ENCODE assay signal across 1 cellular context in the genomic region with DNA sequence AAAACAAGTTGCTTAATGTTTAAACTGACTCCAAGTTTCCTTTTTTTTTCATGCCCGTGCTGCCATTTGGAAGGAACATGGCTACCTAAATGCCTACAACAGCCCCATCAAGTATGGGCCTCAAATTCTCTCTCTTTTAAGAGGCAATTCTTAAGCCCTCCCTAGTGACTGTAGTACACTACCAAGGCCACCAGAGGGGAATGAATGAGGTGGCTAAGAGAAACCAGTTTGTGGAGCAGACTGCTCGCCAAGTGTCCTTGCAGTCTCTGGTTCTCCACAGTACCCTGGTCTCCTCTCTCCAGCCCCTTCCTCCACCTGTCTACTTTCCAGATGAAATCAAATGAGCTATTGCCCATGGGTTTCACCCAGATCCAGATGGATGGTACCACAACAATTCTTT.
TF ChIP-seq lines count a peak whose summit lies in the region.

No MANE protein-coding gene starts in this region.

TF ChIP-seq in WTC11, 78 proteins besides CTCF, POLR2A, EP300 and RAD21 (continued from another document):
- TF ChIP-seq, protein P1, sequence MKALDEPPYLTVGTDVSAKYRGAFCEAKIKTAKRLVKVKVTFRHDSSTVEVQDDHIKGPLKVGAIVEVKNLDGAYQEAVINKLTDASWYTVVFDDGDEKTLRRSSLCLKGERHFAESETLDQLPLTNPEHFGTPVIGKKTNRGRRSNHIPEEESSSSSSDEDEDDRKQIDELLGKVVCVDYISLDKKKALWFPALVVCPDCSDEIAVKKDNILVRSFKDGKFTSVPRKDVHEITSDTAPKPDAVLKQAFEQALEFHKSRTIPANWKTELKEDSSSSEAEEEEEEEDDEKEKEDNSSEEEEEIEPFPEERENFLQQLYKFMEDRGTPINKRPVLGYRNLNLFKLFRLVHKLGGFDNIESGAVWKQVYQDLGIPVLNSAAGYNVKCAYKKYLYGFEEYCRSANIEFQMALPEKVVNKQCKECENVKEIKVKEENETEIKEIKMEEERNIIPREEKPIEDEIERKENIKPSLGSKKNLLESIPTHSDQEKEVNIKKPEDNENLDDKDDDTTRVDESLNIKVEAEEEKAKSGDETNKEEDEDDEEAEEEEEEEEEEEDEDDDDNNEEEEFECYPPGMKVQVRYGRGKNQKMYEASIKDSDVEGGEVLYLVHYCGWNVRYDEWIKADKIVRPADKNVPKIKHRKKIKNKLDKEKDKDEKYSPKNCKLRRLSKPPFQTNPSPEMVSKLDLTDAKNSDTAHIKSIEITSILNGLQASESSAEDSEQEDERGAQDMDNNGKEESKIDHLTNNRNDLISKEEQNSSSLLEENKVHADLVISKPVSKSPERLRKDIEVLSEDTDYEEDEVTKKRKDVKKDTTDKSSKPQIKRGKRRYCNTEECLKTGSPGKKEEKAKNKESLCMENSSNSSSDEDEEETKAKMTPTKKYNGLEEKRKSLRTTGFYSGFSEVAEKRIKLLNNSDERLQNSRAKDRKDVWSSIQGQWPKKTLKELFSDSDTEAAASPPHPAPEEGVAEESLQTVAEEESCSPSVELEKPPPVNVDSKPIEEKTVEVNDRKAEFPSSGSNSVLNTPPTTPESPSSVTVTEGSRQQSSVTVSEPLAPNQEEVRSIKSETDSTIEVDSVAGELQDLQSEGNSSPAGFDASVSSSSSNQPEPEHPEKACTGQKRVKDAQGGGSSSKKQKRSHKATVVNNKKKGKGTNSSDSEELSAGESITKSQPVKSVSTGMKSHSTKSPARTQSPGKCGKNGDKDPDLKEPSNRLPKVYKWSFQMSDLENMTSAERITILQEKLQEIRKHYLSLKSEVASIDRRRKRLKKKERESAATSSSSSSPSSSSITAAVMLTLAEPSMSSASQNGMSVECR (CRISPR knock-in tag; IDR thresholded peaks at IDR 0.05; ENCODE audit: borderline replicate concordance) = no peak
- no peak for TF ChIP-seq GRHL2 (CRISPR knock-in tag; IDR thresholded peaks at IDR 0.05; ENCODE audit: insufficient replicate concordance, severe bottlenecking)
- TF ChIP-seq, protein P2, sequence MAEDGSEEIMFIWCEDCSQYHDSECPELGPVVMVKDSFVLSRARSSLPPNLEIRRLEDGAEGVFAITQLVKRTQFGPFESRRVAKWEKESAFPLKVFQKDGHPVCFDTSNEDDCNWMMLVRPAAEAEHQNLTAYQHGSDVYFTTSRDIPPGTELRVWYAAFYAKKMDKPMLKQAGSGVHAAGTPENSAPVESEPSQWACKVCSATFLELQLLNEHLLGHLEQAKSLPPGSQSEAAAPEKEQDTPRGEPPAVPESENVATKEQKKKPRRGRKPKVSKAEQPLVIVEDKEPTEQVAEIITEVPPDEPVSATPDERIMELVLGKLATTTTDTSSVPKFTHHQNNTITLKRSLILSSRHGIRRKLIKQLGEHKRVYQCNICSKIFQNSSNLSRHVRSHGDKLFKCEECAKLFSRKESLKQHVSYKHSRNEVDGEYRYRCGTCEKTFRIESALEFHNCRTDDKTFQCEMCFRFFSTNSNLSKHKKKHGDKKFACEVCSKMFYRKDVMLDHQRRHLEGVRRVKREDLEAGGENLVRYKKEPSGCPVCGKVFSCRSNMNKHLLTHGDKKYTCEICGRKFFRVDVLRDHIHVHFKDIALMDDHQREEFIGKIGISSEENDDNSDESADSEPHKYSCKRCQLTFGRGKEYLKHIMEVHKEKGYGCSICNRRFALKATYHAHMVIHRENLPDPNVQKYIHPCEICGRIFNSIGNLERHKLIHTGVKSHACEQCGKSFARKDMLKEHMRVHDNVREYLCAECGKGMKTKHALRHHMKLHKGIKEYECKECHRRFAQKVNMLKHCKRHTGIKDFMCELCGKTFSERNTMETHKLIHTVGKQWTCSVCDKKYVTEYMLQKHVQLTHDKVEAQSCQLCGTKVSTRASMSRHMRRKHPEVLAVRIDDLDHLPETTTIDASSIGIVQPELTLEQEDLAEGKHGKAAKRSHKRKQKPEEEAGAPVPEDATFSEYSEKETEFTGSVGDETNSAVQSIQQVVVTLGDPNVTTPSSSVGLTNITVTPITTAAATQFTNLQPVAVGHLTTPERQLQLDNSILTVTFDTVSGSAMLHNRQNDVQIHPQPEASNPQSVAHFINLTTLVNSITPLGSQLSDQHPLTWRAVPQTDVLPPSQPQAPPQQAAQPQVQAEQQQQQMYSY (CRISPR knock-in tag; IDR thresholded peaks at IDR 0.05) = no peak
- TF ChIP-seq TEAD1 (CRISPR knock-in tag; IDR thresholded peaks at IDR 0.05) = no peak
- TF ChIP-seq, protein P3, sequence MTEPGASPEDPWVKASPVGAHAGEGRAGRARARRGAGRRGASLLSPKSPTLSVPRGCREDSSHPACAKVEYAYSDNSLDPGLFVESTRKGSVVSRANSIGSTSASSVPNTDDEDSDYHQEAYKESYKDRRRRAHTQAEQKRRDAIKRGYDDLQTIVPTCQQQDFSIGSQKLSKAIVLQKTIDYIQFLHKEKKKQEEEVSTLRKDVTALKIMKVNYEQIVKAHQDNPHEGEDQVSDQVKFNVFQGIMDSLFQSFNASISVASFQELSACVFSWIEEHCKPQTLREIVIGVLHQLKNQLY (CRISPR knock-in tag; IDR thresholded peaks at IDR 0.05) = no peak
- TF ChIP-seq, protein P4, sequence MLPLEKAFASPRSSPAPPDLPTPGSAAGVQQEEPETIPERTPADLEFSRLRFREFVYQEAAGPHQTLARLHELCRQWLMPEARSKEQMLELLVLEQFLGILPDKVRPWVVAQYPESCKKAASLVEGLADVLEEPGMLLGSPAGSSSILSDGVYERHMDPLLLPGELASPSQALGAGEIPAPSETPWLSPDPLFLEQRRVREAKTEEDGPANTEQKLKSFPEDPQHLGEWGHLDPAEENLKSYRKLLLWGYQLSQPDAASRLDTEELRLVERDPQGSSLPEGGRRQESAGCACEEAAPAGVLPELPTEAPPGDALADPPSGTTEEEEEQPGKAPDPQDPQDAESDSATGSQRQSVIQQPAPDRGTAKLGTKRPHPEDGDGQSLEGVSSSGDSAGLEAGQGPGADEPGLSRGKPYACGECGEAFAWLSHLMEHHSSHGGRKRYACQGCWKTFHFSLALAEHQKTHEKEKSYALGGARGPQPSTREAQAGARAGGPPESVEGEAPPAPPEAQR (CRISPR knock-in tag; IDR thresholded peaks at IDR 0.05) = no peak
TF ChIP-seq in WTC11: peak in this region for 0.
